In genomic region chr12:45122776-45123380, GRCh38 we compare ENCODE assay signal across 8 cellular contexts.
DNase-seq lines count a peak whose midpoint lies in the region; ATAC-seq, FAIRE-seq and TF ChIP-seq lines count a peak whose summit lies in the region.

No MANE protein-coding gene starts in this region.

- FAIRE-seq in endometrium (lab: Jason Lieb, UNC): peak; percentile 23

- TF ChIP-seq POLR2A in body of pancreas (IDR thresholded peaks at IDR 0.05): no peak

- no peak overlapping the region for H3K27ac ChIP-seq in body of pancreas

- H3K27me3 ChIP-seq in body of pancreas: no peaks in the 10 kb centered on the region

- ATAC-seq in body of pancreas (no peak), GM21786 (IDR thresholded peaks at IDR 0.05; ENCODE audit: unreplicated experiment) (no peak)

- WGBS in body of pancreas, 2 donors: 58 to 66% methylated on average over 6 of the region's 6 CpGs

- no peaks in the 10 kb centered on the region for H3K4me1 ChIP-seq in body of pancreas

- H3K9me3 ChIP-seq in body of pancreas: no peaks in the 10 kb centered on the region

- intact Hi-C loops in body of pancreas (cut with DNase I): no loop called here

- no peak overlapping the region for H3K4me3 ChIP-seq in body of pancreas

- DNase-seq in NCI-H2196 (lab: John Stamatoyannopoulos, UW; ENCODE audit: unreplicated experiment): peak; percentile 6
- no peak for DNase-seq in NCI-H2196 treated with DMSO at 0.1 percent for 48 hours (lab: John Stamatoyannopoulos, UW; ENCODE audit: unreplicated experiment)
- peak; percentile 19 for DNase-seq in NCI-H524 treated with DMSO at 0.1 percent for 48 hours (lab: John Stamatoyannopoulos, UW)
- DNase-seq in renal cortical epithelial cell (ENCODE audit: low read depth): peak; percentile 64
- DNase-seq in body of pancreas: no peak
- DNase-seq in activated CD4-positive, CD25-positive, alpha-beta regulatory T cell treated with anti-CD3 and anti-CD28 coated beads, Interleukin-2, amount 50 U/mL, for 72 hours: no peak

- no peaks in the 10 kb centered on the region for H3K36me3 ChIP-seq in body of pancreas (replicated peaks in 1 of 2; ENCODE audit: insufficient read depth in 1 of 2, low read depth in 2 of 2)

- no peak for TF ChIP-seq CTCF in body of pancreas (IDR thresholded peaks at IDR 0.05)

Comparison
In these comparisons a context has a peak if more than half of its experiments do, and no peak if none do; other contexts are left out.
1. DNase-seq: peak in NCI-H2196 (single experiment), NCI-H524 treated with DMSO at 0.1 percent for 48 hours (single experiment) and renal cortical epithelial cell (single experiment); none in NCI-H2196 treated with DMSO at 0.1 percent for 48 hours (single experiment), body of pancreas (0 of 4) and activated CD4-positive, CD25-positive, alpha-beta regulatory T cell treated with anti-CD3 and anti-CD28 coated beads, Interleukin-2, amount 50 U/mL, for 72 hours (single experiment).